8 cellular contexts compared by ENCODE assay signal in the genomic region with DNA sequence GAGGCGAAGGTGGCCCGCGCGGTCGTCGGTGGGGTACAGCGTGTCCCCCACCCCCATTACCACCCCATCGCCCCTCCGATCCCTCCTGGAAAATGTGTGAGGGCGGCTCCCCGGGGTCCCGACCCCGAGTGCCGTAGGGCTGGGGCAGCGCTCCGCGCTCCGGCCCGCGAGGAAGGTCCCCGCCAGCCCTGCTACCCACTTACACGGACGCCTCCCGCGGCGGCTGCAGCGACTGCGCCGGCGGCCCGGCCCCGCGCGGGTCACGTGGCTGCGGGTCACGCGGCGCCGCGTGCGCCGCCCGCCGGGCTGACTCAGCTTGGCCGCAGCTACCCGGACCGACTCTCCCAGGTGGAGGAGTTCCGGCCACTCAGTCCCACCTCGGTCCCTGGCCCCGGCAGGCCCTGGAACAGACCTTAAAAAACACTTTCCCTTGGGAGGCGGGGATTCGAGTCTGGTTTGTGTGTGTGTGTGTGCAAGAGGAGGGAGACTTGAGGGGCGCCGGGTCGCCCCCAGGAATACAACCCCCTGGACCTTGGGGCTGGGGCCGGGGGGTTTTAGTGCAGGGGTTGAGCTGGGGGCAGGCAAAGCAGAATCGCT. TPM values are rescaled to one million over a fixed set of nuclear protein-coding genes. Genes with fewer than 3 reads are reported as not detected.
A peak's percentile ranks its signal among the peaks of the same experiment; 100 is the strongest.
DNase-seq lines count a peak whose midpoint lies in the region; FAIRE-seq and TF ChIP-seq lines count a peak whose summit lies in the region.

Gene GNPDA1 (minus strand): TSS at position 236 of the 597 bp plus-strand sequence. CDS start 992 bp downstream, outside the sequence.

- peak within 1 kb of the TSS; percentile 85 for H3K9ac ChIP-seq in SK-N-MC (ENCODE audit: insufficient read length)

- no peaks in the 10 kb centered on the region for H3K36me3 ChIP-seq in Caco-2 (ENCODE audit: control insufficient read depth, insufficient read depth, low read length)
- peaks cover 6% of the 10 kb centered on the region for H3K36me3 ChIP-seq in SK-N-MC (ENCODE audit: insufficient read depth, low read length)
- H3K36me3 ChIP-seq in testis (ENCODE audit: low read depth, missing control alignments): no peaks in the 10 kb centered on the region

- 0 to 1% methylated on average over 20 to 28 of the region's 58 CpGs for WGBS in testis, 2 donors

- peak within 1 kb of the TSS; percentile 85 for H3K4me3 Mint-ChIP-seq in Caco-2 (ENCODE audit: unreplicated experiment)
- peak within 1 kb of the TSS; percentile 91 for H3K4me3 Mint-ChIP-seq in activated naive CD4-positive, alpha-beta T cell treated with anti-CD3 and anti-CD28 coated beads, Interleukin-2, amount 50 U/mL, for 24 hours

- no TSS peak for BruUV-seq in Caco-2 (replicated peaks; lab: Mats Ljungman, UMichigan)

- H3K9me3 ChIP-seq in Caco-2 (no peaks in the 10 kb centered on the region), SK-N-MC (ENCODE audit: low read depth, low read length) (no peaks in the 10 kb centered on the region), testis (no peaks in the 10 kb centered on the region)

- H3K27me3 Mint-ChIP-seq in Caco-2 (ENCODE audit: insufficient read depth, unreplicated experiment): no peaks in the 10 kb centered on the region
- no peaks in the 10 kb centered on the region for H3K27me3 Mint-ChIP-seq in activated naive CD4-positive, alpha-beta T cell treated with anti-CD3 and anti-CD28 coated beads, Interleukin-2, amount 50 U/mL, for 24 hours

- no peak for TF ChIP-seq CTCF in Caco-2 (IDR thresholded peaks at IDR 0.05; ENCODE audit: insufficient read depth in 1 of 2, low read depth in 1 of 2, low read length in 1 of 2, severe bottlenecking in 1 of 2, unreplicated experiment in 1 of 2)
- TF ChIP-seq CTCF in GM20000 (IDR thresholded peaks at IDR 0.05; ENCODE audit: extremely low read depth, missing control alignments): no peak
- TF ChIP-seq CTCF in testis (IDR thresholded peaks at IDR 0.05): peak in 1 of 3 experiments; percentile 44

- TF ChIP-seq POLR2A in testis (IDR thresholded peaks at IDR 0.05): no peak

- peak within 1 kb of the TSS; percentile 40; the same call in 1 of the 2 replicates for H3K27ac ChIP-seq in SK-N-MC
- peak within 1 kb of the TSS; percentile 93 to 96 for H3K27ac ChIP-seq in testis

- H3K4me1 Mint-ChIP-seq in Caco-2 (ENCODE audit: low read depth, unreplicated experiment): peaks cover 7% of the 10 kb centered on the region
- peaks cover 81% of the 10 kb centered on the region for H3K4me1 Mint-ChIP-seq in activated naive CD4-positive, alpha-beta T cell treated with anti-CD3 and anti-CD28 coated beads, Interleukin-2, amount 50 U/mL, for 24 hours

- no peaks in the 10 kb centered on the region for H3K27me3 ChIP-seq in Caco-2 (replicated peaks; ENCODE audit: control insufficient read depth, insufficient read depth, low read length)
- H3K27me3 ChIP-seq in testis: no peaks in the 10 kb centered on the region

- DNase-seq in Caco-2 (peak; percentile 79 to 86), GM20000 (ENCODE audit: low spot score) (peak; percentile 89), HTR-8/SVneo (ENCODE audit: insufficient read length, low spot score) (peak; percentile 85), SK-N-MC (ENCODE audit: low read depth, low spot score) (no peak), globus pallidus (ENCODE audit: low spot score) (peak; percentile 81), occipital lobe (lab: John Stamatoyannopoulos, UW) (peak; percentile 66), testis (peak; percentile 87)

- H3K36me3 Mint-ChIP-seq in Caco-2 (ENCODE audit: insufficient read depth, unreplicated experiment): peaks cover 19% of the 10 kb centered on the region
- peaks cover 16% of the 10 kb centered on the region for H3K36me3 Mint-ChIP-seq in activated naive CD4-positive, alpha-beta T cell treated with anti-CD3 and anti-CD28 coated beads, Interleukin-2, amount 50 U/mL, for 24 hours

- peak within 1 kb of the TSS; percentile 94 for H3K27ac Mint-ChIP-seq in Caco-2 (ENCODE audit: unreplicated experiment)
- H3K27ac Mint-ChIP-seq in activated naive CD4-positive, alpha-beta T cell treated with anti-CD3 and anti-CD28 coated beads, Interleukin-2, amount 50 U/mL, for 24 hours: peak within 1 kb of the TSS; percentile 94

- intact Hi-C loops in Caco-2 (cut with micrococcal nuclease; ENCODE audit: unreplicated experiment): no loop called here
- intact Hi-C loops in testis (cut with DNase I; ENCODE audit: low total_unique reads): loop anchor here (10.0 kb wide), 1 partner anchor 102 kb away; no protein-coding TSS in a partner anchor

- CTCF ChIA-PET in Caco-2 (lab: Charles Lee): interaction anchor here (1.0 to 2.7 kb wide), 7 partner anchors 12 to 299 kb away, joined by 3 to 19 read pairs (median 3); partner anchors contain the start of gene RNF14

- peak; percentile 73 for FAIRE-seq in HTR-8/SVneo (lab: Jason Lieb, UNC)

- POLR2A ChIA-PET in Caco-2 (lab: Charles Lee): interaction anchor here (0.7 to 1.1 kb wide), 2 partner anchors 44 to 98 kb away, joined by 3 to 16 read pairs; partner anchors contain the start of gene RNF14

- H3K4me1 ChIP-seq in Caco-2: peaks cover 4% of the 10 kb centered on the region; the same call in 1 of the 2 replicates
- peaks cover 19% of the 10 kb centered on the region for H3K4me1 ChIP-seq in testis

- H3K4me3 ChIP-seq in Caco-2 (ENCODE audit: low read depth, low read length): peak within 1 kb of the TSS; percentile 87
- H3K4me3 ChIP-seq in SK-N-MC: peak within 1 kb of the TSS; percentile 86
- peak within 1 kb of the TSS; percentile 66 to 77 for H3K4me3 ChIP-seq in testis

- no peaks in the 10 kb centered on the region for H3K9me3 Mint-ChIP-seq in Caco-2 (ENCODE audit: unreplicated experiment)
- no peaks in the 10 kb centered on the region for H3K9me3 Mint-ChIP-seq in activated naive CD4-positive, alpha-beta T cell treated with anti-CD3 and anti-CD28 coated beads, Interleukin-2, amount 50 U/mL, for 24 hours

RNA-seq across cellular contexts. Expression of gene GNPDA1, which starts in this region (rescaled TPM):
- total RNA-seq in Caco-2 (2022) (61.3 and 70.9 TPM in 2 replicates), occipital lobe (20.3 TPM), testis (10 to 100 TPM; 32.9 to 49.4 TPM)
- 53.4 TPM for polyA plus RNA-seq in testis (ENCODE audit: insufficient read depth, low read depth, low replicate concordance)
